Comparison of ENCODE assay signal across 2 cellular contexts in the genomic region with DNA sequence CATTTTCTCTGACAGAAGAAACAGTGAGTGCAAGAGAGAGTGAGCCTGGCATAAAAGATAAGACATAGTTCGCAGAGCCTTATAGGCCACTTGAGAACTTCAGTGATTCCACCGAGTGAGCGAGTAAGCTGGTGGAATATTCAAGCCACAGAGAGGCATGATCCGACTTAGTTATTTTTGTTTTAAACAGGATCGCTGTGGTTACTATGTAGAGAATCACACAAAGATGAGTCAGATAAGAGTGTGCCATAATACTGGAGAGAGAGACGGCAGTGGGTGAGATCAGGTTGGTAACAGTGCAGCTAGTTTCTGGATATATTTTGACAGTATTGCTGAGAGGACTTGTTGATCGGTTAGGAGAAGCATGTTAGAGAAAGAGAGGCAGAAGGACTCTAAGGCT.
TF ChIP-seq lines count a peak whose summit lies in the region.

No MANE protein-coding gene starts in this region.

TF ChIP-seq in SK-N-SH treated with all-trans-retinoic acid at 6 μM for 48 hours, 23 proteins besides CTCF, POLR2A, EP300 and RAD21 (continued from another document):
- TF ChIP-seq, protein P1, sequence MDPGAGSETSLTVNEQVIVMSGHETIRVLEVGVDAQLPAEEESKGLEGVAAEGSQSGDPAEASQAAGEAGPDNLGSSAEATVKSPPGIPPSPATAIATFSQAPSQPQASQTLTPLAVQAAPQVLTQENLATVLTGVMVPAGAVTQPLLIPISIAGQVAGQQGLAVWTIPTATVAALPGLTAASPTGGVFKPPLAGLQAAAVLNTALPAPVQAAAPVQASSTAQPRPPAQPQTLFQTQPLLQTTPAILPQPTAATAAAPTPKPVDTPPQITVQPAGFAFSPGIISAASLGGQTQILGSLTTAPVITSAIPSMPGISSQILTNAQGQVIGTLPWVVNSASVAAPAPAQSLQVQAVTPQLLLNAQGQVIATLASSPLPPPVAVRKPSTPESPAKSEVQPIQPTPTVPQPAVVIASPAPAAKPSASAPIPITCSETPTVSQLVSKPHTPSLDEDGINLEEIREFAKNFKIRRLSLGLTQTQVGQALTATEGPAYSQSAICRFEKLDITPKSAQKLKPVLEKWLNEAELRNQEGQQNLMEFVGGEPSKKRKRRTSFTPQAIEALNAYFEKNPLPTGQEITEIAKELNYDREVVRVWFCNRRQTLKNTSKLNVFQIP (CRISPR knock-in tag; IDR thresholded peaks at IDR 0.05; ENCODE audit: borderline replicate concordance, low read depth) = no peak
- TF ChIP-seq, protein P2, sequence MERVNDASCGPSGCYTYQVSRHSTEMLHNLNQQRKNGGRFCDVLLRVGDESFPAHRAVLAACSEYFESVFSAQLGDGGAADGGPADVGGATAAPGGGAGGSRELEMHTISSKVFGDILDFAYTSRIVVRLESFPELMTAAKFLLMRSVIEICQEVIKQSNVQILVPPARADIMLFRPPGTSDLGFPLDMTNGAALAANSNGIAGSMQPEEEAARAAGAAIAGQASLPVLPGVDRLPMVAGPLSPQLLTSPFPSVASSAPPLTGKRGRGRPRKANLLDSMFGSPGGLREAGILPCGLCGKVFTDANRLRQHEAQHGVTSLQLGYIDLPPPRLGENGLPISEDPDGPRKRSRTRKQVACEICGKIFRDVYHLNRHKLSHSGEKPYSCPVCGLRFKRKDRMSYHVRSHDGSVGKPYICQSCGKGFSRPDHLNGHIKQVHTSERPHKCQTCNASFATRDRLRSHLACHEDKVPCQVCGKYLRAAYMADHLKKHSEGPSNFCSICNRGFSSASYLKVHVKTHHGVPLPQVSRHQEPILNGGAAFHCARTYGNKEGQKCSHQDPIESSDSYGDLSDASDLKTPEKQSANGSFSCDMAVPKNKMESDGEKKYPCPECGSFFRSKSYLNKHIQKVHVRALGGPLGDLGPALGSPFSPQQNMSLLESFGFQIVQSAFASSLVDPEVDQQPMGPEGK (CRISPR knock-in tag; IDR thresholded peaks at IDR 0.05; ENCODE audit: borderline replicate concordance) = no peak

TF ChIP-seq in SK-N-SH, 30 proteins besides CTCF, POLR2A, EP300 and RAD21 (continued from another document):
- TF ChIP-seq, protein P3, sequence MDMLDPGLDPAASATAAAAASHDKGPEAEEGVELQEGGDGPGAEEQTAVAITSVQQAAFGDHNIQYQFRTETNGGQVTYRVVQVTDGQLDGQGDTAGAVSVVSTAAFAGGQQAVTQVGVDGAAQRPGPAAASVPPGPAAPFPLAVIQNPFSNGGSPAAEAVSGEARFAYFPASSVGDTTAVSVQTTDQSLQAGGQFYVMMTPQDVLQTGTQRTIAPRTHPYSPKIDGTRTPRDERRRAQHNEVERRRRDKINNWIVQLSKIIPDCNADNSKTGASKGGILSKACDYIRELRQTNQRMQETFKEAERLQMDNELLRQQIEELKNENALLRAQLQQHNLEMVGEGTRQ (IDR thresholded peaks at IDR 0.05; ENCODE audit: borderline replicate concordance, low read depth, low read length) = no peak
- TF ChIP-seq GABPA (IDR thresholded peaks at IDR 0.05; ENCODE audit: low read depth) (no peak), FOXJ3 (CRISPR knock-in tag; IDR thresholded peaks at IDR 0.05) (no peak), YY1 (IDR thresholded peaks at IDR 0.05; ENCODE audit: low read depth) (no peak), RCOR1 (IDR thresholded peaks at IDR 0.05; ENCODE audit: low read length) (no peak)
- TF ChIP-seq, protein P4, sequence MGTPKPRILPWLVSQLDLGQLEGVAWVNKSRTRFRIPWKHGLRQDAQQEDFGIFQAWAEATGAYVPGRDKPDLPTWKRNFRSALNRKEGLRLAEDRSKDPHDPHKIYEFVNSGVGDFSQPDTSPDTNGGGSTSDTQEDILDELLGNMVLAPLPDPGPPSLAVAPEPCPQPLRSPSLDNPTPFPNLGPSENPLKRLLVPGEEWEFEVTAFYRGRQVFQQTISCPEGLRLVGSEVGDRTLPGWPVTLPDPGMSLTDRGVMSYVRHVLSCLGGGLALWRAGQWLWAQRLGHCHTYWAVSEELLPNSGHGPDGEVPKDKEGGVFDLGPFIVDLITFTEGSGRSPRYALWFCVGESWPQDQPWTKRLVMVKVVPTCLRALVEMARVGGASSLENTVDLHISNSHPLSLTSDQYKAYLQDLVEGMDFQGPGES (IDR thresholded peaks at IDR 0.05; ENCODE audit: low read depth, low read length) = no peak
- TF ChIP-seq, protein P5, sequence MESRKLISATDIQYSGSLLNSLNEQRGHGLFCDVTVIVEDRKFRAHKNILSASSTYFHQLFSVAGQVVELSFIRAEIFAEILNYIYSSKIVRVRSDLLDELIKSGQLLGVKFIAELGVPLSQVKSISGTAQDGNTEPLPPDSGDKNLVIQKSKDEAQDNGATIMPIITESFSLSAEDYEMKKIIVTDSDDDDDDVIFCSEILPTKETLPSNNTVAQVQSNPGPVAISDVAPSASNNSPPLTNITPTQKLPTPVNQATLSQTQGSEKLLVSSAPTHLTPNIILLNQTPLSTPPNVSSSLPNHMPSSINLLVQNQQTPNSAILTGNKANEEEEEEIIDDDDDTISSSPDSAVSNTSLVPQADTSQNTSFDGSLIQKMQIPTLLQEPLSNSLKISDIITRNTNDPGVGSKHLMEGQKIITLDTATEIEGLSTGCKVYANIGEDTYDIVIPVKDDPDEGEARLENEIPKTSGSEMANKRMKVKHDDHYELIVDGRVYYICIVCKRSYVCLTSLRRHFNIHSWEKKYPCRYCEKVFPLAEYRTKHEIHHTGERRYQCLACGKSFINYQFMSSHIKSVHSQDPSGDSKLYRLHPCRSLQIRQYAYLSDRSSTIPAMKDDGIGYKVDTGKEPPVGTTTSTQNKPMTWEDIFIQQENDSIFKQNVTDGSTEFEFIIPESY (IDR thresholded peaks at IDR 0.05; ENCODE audit: borderline replicate concordance, low read depth) = no peak
